In the genomic region with DNA sequence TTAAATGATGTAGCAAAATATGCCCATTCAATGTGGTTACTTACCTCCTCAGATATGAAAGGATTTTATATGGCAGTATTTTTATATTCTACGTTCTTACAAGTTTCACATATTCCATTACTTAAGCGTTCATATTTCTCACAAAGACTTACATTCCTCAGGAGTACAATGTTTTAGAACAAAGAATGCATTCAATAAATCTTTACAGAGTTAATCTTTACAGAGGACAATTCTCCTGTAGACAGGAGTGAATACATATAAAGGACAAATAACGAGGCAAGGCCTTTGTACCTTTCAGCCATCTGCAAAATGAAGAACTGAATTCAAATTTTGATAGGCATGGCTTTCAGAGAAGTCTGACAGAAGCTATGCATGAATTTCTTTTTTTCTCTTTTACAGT, we compare ENCODE assay signal across 12 cellular contexts.
"Had no signal": no experiment of that assay in that cellular context is flagged by ENCODE, and none has a peak within 500 bp of the region (broad histone marks: within the 10 kb centered on the region; RNA-seq: fewer than 3 reads in every experiment).

No MANE protein-coding gene starts in this region.

- H3K36me3 Mint-ChIP-seq: naive B cell had no signal

- H3K27ac Mint-ChIP-seq: progenitor cell of endocrine pancreas, WTC11 had no signal

- H3K9me3 Mint-ChIP-seq: naive B cell had no signal

- ATAC-seq: left colon, right cardiac atrium, WTC11 had no signal

- H3K4me3 Mint-ChIP-seq: naive B cell, WTC11 had no signal

- DNase-seq: activated CD4-positive, alpha-beta T cell treated with anti-CD3 and anti-CD28 coated beads, Interleukin-2, amount 50 U/mL, for 4 hours; esophagus squamous epithelium; foreskin fibroblast; left colon; naive B cell; occipital lobe; right cardiac atrium; small intestine; substantia nigra; trophoblast cell had no signal

- H3K27me3 Mint-ChIP-seq: naive B cell, progenitor cell of endocrine pancreas had no signal
